14 cellular contexts compared by ENCODE assay signal in the genomic region with DNA sequence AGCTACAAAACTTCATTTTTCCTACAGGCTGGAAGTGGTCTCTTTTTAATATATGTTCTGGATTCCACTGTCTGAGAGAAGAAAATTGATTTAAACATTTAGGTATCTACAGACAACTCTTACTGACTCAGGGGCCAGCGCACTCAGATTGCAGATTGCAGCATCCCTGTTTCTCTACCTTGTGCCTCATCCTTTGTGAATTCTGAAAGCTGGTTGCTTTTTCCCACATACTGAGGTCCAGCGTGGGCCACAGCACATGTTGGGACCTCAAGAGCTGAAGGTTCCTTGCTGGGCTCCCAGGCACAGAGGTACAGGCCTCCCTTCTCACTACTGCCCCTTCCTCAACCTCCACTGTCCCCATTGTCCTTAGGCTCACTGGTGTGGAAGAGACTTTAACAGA.
"Had no signal": no experiment of that assay in that cellular context is flagged by ENCODE, and none has a peak within 500 bp of the region (broad histone marks: within the 10 kb centered on the region; RNA-seq: fewer than 3 reads in every experiment).

No MANE protein-coding gene starts in this region.

- ATAC-seq: heart left ventricle; left lung; natural killer cell treated with Interleukin-12 subunit alpha and Interleukin-12 subunit beta and Interleukin-15 and Interleukin-18, amount 100 ng/mL, for 72 hours had no signal

- H3K27ac ChIP-seq: heart left ventricle, left lung, VCaP had no signal

- H3K4me1 ChIP-seq: heart left ventricle, left lung had no signal

- H3K27me3 ChIP-seq: left lung had no signal

- H3K36me3 ChIP-seq: heart left ventricle, left lung had no signal

- DNase-seq: activated CD4-positive, alpha-beta T cell treated with anti-CD3 and anti-CD28 coated beads for 1 hour; activated CD4-positive, alpha-beta T cell treated with anti-CD3 and anti-CD28 coated beads, Interleukin-2, amount 50 U/mL, for 4 hours; activated naive CD4-positive, alpha-beta T cell; activated T-cell treated with anti-CD3 and anti-CD28 coated beads for 4 hours; central memory CD4-positive, alpha-beta T cell; dermis blood vessel endothelial cell; heart left ventricle; left lung; small intestine; stimulated activated CD4-positive, alpha-beta T cell treated with anti-CD3 and anti-CD28 coated beads, Interleukin-4, amount 100 ng/mL, for 4 hours; stimulated activated CD8-positive, alpha-beta memory T cell treated with anti-CD3 and anti-CD28 coated beads, Interleukin-4, amount 100 ng/mL, for 48 hours; stimulated activated naive CD4-positive, alpha-beta T cell treated with Interleukin-2 at 50 U/mL for 16 hours had no signal

- H3K4me3 ChIP-seq: heart left ventricle, left lung had no signal
